Comparison of ENCODE assay signal across 1 cellular context in genomic region chr9:130707225-130707976, GRCh38.
TF ChIP-seq lines count a peak whose summit lies in the region.

No MANE protein-coding gene starts in this region.

TF ChIP-seq in K562, 482 proteins besides CTCF, POLR2A, EP300 and RAD21 (continued from another document):
- TF ChIP-seq CTCFL (IDR thresholded peaks at IDR 0.05; ENCODE audit: borderline replicate concordance, insufficient read depth, low read depth, low read length, poor library complexity, severe bottlenecking) (peak; percentile 73), ZNF121 (CRISPR knock-in tag; conservative IDR thresholded peaks at IDR 0.05) (no peak), POU5F1 (IDR thresholded peaks at IDR 0.05; ENCODE audit: borderline replicate concordance, low read depth, low read length, partially characterized antibody) (no peak), DACH1 (IDR thresholded peaks at IDR 0.05; ENCODE audit: partially characterized antibody) (peak; percentile 91), E2F8 (IDR thresholded peaks at IDR 0.05; ENCODE audit: low read depth, partially characterized antibody) (peak; percentile 31), SUPT5H (IDR thresholded peaks at IDR 0.05) (0 out of 2 replicates have a peak, but pooled peaks have one; percentile 24)
